Comparison of ENCODE assay signal across 9 cellular contexts in the genomic region with DNA sequence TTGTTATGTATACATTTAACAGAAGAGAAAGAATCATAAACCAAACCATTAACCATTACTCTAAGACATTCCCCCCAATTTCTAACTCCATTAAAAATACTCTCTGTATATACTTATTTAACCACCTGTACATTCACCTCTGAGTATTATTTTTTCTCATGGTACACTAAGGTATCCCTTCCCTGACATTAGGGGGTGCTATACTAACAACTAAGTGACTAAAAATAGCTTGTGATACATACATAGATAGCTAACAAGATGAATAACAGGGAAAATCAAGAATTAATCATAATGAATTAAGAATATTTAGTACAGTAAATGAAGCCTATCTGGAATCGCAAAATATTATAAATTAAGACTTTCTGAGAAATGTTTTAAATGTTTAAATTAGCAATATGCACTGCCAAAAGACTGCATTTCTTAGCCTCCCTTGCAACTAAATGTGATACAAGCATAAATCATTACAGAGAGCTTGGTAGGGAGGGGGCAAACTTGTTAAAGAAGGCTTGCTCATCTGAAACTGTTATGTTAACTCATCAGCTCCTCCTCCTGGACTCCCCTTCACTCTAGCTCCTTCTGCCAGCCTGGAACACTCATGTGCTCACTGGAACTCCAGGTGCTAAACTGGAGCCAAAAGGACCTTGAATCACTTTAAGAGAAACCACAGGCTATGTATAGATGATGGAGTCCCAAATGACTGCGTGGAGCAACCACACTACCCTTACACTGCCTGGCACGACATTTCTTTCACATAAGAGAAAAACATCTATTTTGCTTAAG. TPM values are rescaled to one million over a fixed set of nuclear protein-coding genes. Genes with fewer than 3 reads are reported as not detected.
A peak's percentile ranks its signal among the peaks of the same experiment; 100 is the strongest.
DNase-seq lines count a peak whose midpoint lies in the region; ATAC-seq and TF ChIP-seq lines count a peak whose summit lies in the region.
"Had no signal": no experiment of that assay in that cellular context is flagged by ENCODE, and none has a peak within 500 bp of the region (broad histone marks: within the 10 kb centered on the region; RNA-seq: fewer than 3 reads in every experiment).

No MANE protein-coding gene starts in this region.

- peak; percentile 87 to 95 for ATAC-seq in CD4-positive, CD25-positive, alpha-beta regulatory T cell (ENCODE audit: low read depth in 2 of 2)
- ATAC-seq in GM18508 (IDR thresholded peaks at IDR 0.05; ENCODE audit: insufficient read depth, unreplicated experiment) (peak; percentile 77), HG03039 (IDR thresholded peaks at IDR 0.05; ENCODE audit: unreplicated experiment) (peak; percentile 53)

- H3K9ac ChIP-seq in endodermal cell (ENCODE audit: extremely low read depth, low read length, poor library complexity, severe bottlenecking): no peak overlapping the region

- peaks cover 54% of the 10 kb centered on the region for H3K36me3 ChIP-seq in CD4-positive, CD25-positive, alpha-beta regulatory T cell (ENCODE audit: control insufficient read depth, insufficient read depth, low read length)
- H3K36me3 ChIP-seq in endodermal cell (ENCODE audit: control insufficient read depth, insufficient read depth, low read length): peaks cover 39% of the 10 kb centered on the region

- H3K4me1 Mint-ChIP-seq in CD4-positive, CD25-positive, alpha-beta regulatory T cell: peaks cover 13 to 23% (median 18%) of the 10 kb centered on the region in 4 donors
- no peaks in the 10 kb centered on the region for H3K4me1 Mint-ChIP-seq in endodermal cell

- H3K27me3 ChIP-seq in CD4-positive, CD25-positive, alpha-beta regulatory T cell (ENCODE audit: control insufficient read depth, insufficient read depth, low read length): no peaks in the 10 kb centered on the region
- H3K27me3 ChIP-seq in endodermal cell (ENCODE audit: control insufficient read depth, insufficient read depth, low read length, poor library complexity, severe bottlenecking): no peaks in the 10 kb centered on the region

- DNase-seq in CD4-positive, CD25-positive, alpha-beta regulatory T cell: peak in 2 of 3 donors; percentile 54 to 66
- DNase-seq in NCI-H82 (lab: John Stamatoyannopoulos, UW) (peak; percentile 61), endodermal cell (no peak), renal cortical epithelial cell (ENCODE audit: low read depth) (peak; percentile 75), ureter (ENCODE audit: low spot score) (no peak), mucosa of gallbladder (ENCODE audit: low spot score) (no peak)

- 93% methylated on average over 2 of the region's 3 CpGs; no CpG with 5 or more reads in 1 of the 2 experiments for WGBS in endodermal cell (ENCODE audit: insufficient coverage in 1 of 2, insufficient read length in 1 of 2), 2 experiments

- peaks cover 24% of the 10 kb centered on the region for H3K36me3 Mint-ChIP-seq in CD4-positive, CD25-positive, alpha-beta regulatory T cell
- peaks cover 40% of the 10 kb centered on the region for H3K36me3 Mint-ChIP-seq in endodermal cell (ENCODE audit: low read depth)

- H3K27ac ChIP-seq in CD4-positive, CD25-positive, alpha-beta regulatory T cell (ENCODE audit: insufficient read depth, low read length, poor library complexity, severe bottlenecking): no peak overlapping the region
- no peak overlapping the region for H3K27ac ChIP-seq in endodermal cell (ENCODE audit: low read depth, low read length)

- H3K4me3 ChIP-seq in CD4-positive, CD25-positive, alpha-beta regulatory T cell (ENCODE audit: low read depth, low read length): no peak overlapping the region
- no peak overlapping the region for H3K4me3 ChIP-seq in endodermal cell (ENCODE audit: low read length)

- H3K9me3 ChIP-seq in CD4-positive, CD25-positive, alpha-beta regulatory T cell (ENCODE audit: control insufficient read depth in 2 of 2, low read length in 2 of 2): no peaks in the 10 kb centered on the region
- peaks cover 11% of the 10 kb centered on the region for H3K9me3 ChIP-seq in endodermal cell (ENCODE audit: control insufficient read depth, low read length)

- peak; percentile 93 for TF ChIP-seq CTCF in endodermal cell (conservative IDR thresholded peaks at IDR 0.05)

- no peaks in the 10 kb centered on the region for H3K9me3 Mint-ChIP-seq in CD4-positive, CD25-positive, alpha-beta regulatory T cell
- peaks cover 6% of the 10 kb centered on the region for H3K9me3 Mint-ChIP-seq in endodermal cell
- H3K9me3 Mint-ChIP-seq: T-helper 1 cell treated with Interleukin-12 subunit alpha and Interleukin-12 subunit beta and Interleukin-4 antibody, amounts not matched to agents 30 μg/mL and 1 μg/mL, for 36 hours had no signal

- H3K4me1 ChIP-seq in CD4-positive, CD25-positive, alpha-beta regulatory T cell (ENCODE audit: control insufficient read depth, insufficient read depth, low read length, poor library complexity, severe bottlenecking): peaks cover 5% of the 10 kb centered on the region
- H3K4me1 ChIP-seq in endodermal cell (ENCODE audit: control insufficient read depth, insufficient read depth, low read length): no peaks in the 10 kb centered on the region

- H3K4me3 Mint-ChIP-seq in CD4-positive, CD25-positive, alpha-beta regulatory T cell: no peak overlapping the region
- no peak overlapping the region for H3K4me3 Mint-ChIP-seq in endodermal cell
- H3K4me3 Mint-ChIP-seq: T-helper 1 cell treated with Interleukin-12 subunit alpha and Interleukin-12 subunit beta and Interleukin-4 antibody, amounts not matched to agents 30 μg/mL and 1 μg/mL, for 36 hours had no signal

- no peaks in the 10 kb centered on the region for H3K27me3 Mint-ChIP-seq in CD4-positive, CD25-positive, alpha-beta regulatory T cell
- no peaks in the 10 kb centered on the region for H3K27me3 Mint-ChIP-seq in endodermal cell (ENCODE audit: insufficient read depth)

- H3K27ac Mint-ChIP-seq in CD4-positive, CD25-positive, alpha-beta regulatory T cell: peak overlapping the region in 1 of 3 donors; percentile 38
- no peak overlapping the region for H3K27ac Mint-ChIP-seq in endodermal cell
- H3K27ac Mint-ChIP-seq: T-helper 1 cell treated with Interleukin-12 subunit alpha and Interleukin-12 subunit beta and Interleukin-4 antibody, amounts not matched to agents 30 μg/mL and 1 μg/mL, for 36 hours had no signal

RNA-seq across cellular contexts. Expression of gene C2CD5, which starts 14.9 kb away (rescaled TPM):
- total RNA-seq in CD4-positive, CD25-positive, alpha-beta regulatory T cell: 40.0 TPM
- 10 to 100 TPM; 12.8 to 23.3 (median 18.7) TPM for polyA plus RNA-seq in CD4-positive, CD25-positive, alpha-beta regulatory T cell
- total RNA-seq in endodermal cell (10 to 100 TPM; 29.2 to 59.8 TPM), renal cortical epithelial cell (11.1 and 32.8 TPM in 2 replicates), ureter (53.5 TPM), mucosa of gallbladder (54.2 TPM)
- 42.4 TPM for polyA plus RNA-seq in endodermal cell (2013, experiment 1 of 2)
- 36.3 TPM for polyA plus RNA-seq in endodermal cell (2013, experiment 2 of 2)

Comparison
In these comparisons a context has a peak if more than half of its experiments do, and no peak if none do; other contexts are left out.
1. DNase-seq: peak in CD4-positive, CD25-positive, alpha-beta regulatory T cell (2 of 3), NCI-H82 (single experiment) and renal cortical epithelial cell (single experiment); none in endodermal cell (single experiment), ureter (single experiment) and mucosa of gallbladder (single experiment).
2. Peak in every context shown above with its lines, with median percentiles within 50 percentile points of each other: ATAC-seq.